In genomic region chr22:35591696-35592417, GRCh38 we compare ENCODE assay signal across 2 cellular contexts.
TF ChIP-seq lines count a peak whose summit lies in the region.

No MANE protein-coding gene starts in this region.

TF ChIP-seq in A549, 52 proteins besides CTCF, POLR2A, EP300 and RAD21:
- TF ChIP-seq PHF8 (IDR thresholded peaks at IDR 0.05; ENCODE audit: borderline replicate concordance, low read depth) = no peak
- TF ChIP-seq NFE2L2 (conservative IDR thresholded peaks at IDR 0.05; ENCODE audit: low read length) = no peak
- peak; percentile 56; the same call in 1 of the 2 replicates for TF ChIP-seq KDM1A (IDR thresholded peaks at IDR 0.05; ENCODE audit: low read depth)

TF ChIP-seq in HepG2, 621 proteins besides CTCF, POLR2A, EP300 and RAD21:
- TF ChIP-seq ZNF142 (CRISPR knock-in tag; IDR thresholded peaks at IDR 0.05) (no peak), ZNF629 (CRISPR knock-in tag; conservative IDR thresholded peaks at IDR 0.05) (peak; percentile 95), ZNF136 (CRISPR knock-in tag; IDR thresholded peaks at IDR 0.05; ENCODE audit: low read depth) (no peak), ZNF414 (CRISPR knock-in tag; IDR thresholded peaks at IDR 0.05) (no peak), MYNN (CRISPR knock-in tag; IDR thresholded peaks at IDR 0.05; ENCODE audit: low read depth) (no peak), CHD4 (IDR thresholded peaks at IDR 0.05; ENCODE audit: borderline replicate concordance, low read length) (peak; percentile 48; the same call in 1 of the 2 replicates), ZNF263 (CRISPR knock-in tag; IDR thresholded peaks at IDR 0.05) (0 out of 2 replicates have a peak, but pooled peaks have one; percentile 38), TP53 (CRISPR knock-in tag; conservative IDR thresholded peaks at IDR 0.05) (no peak), LBX2 (CRISPR knock-in tag; IDR thresholded peaks at IDR 0.05; ENCODE audit: borderline replicate concordance) (no peak), SKIL (CRISPR knock-in tag; IDR thresholded peaks at IDR 0.05; ENCODE audit: borderline replicate concordance) (no peak)
